8 cellular contexts compared by ENCODE assay signal in the genomic region with DNA sequence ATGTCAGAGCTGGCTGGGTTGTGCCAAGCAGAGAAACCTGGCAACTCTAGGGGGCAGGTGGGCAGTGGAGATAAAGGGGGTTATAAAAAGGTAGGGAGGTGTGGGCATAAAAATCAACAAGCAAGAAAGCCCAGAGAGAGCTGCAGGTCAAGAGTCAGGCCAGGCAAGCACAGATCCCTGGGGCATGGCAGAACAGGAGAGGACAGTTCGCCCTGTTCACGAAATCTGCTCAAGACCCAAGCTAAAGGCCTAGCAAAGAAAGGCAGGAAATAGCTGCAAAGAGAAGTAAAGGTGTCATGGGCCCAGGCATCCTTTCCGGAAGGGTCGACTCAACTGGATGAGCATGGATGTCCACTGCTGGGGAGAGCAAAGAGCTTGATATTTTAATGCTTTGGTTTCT. TPM values are rescaled to one million over a fixed set of nuclear protein-coding genes. Genes with fewer than 3 reads are reported as not detected.
DNase-seq lines count a peak whose midpoint lies in the region; ATAC-seq and TF ChIP-seq lines count a peak whose summit lies in the region.

No MANE protein-coding gene starts in this region.

- DNase-seq in GM12865 (ENCODE audit: low read depth) (peak; percentile 21), activated B cell treated with CpG ODN at 0.5 μM for 24 hours (no peak), fibroblast of villous mesenchyme (ENCODE audit: low read depth) (no peak), middle frontal gyrus (ENCODE audit: extremely low spot score, low spot score) (no peak), NCI-H2029 treated with DMSO at 0.1 percent for 48 hours (lab: John Stamatoyannopoulos, UW) (no peak)

- peak overlapping the region; percentile 89 for H3K4me3 Mint-ChIP-seq in activated B cell treated with CpG ODN at 0.5 μM for 24 hours

- intact Hi-C loops in activated B cell treated with CpG ODN at 0.5 μM for 24 hours (cut with micrococcal nuclease): loop anchor here (10.0 kb wide), 1 partner anchor 1859 kb away; no protein-coding TSS in a partner anchor

- CTCF ChIA-PET in activated B cell treated with CpG ODN at 0.5 μM for 24 hours (lab: Charles Lee): no interaction called here

- peak overlapping the region; percentile 92 for H3K27ac Mint-ChIP-seq in activated B cell treated with CpG ODN at 0.5 μM for 24 hours

- no peaks in the 10 kb centered on the region for H3K36me3 ChIP-seq in skeletal muscle satellite cell (ENCODE audit: insufficient read depth, low read length)

- no peaks in the 10 kb centered on the region for H3K27me3 Mint-ChIP-seq in activated B cell treated with CpG ODN at 0.5 μM for 24 hours

- peak overlapping the region; percentile 92 for H3K4me2 ChIP-seq in skeletal muscle satellite cell (ENCODE audit: low read length)

- H3K4me1 Mint-ChIP-seq in activated B cell treated with CpG ODN at 0.5 μM for 24 hours: peaks cover 72% of the 10 kb centered on the region

- no peak for TF ChIP-seq CTCF in GM12865 (IDR thresholded peaks at IDR 0.05; ENCODE audit: insufficient read depth, low read depth, low read length, missing control alignments)
- TF ChIP-seq CTCF in activated B cell treated with CpG ODN at 0.5 μM for 24 hours (IDR thresholded peaks at IDR 0.05): no peak
- no peak for TF ChIP-seq CTCF in fibroblast of villous mesenchyme (IDR thresholded peaks at IDR 0.05; ENCODE audit: insufficient read depth, low read depth, low read length)

- no peaks in the 10 kb centered on the region for H3K27me3 ChIP-seq in skeletal muscle satellite cell (ENCODE audit: control insufficient read depth, insufficient read depth, low read length)

- H3K36me3 Mint-ChIP-seq in activated B cell treated with CpG ODN at 0.5 μM for 24 hours (ENCODE audit: low read depth): peaks cover 16% of the 10 kb centered on the region

- no peak overlapping the region for H3K9ac ChIP-seq in skeletal muscle satellite cell (ENCODE audit: low read depth, low read length)

- no peaks in the 10 kb centered on the region for H3K9me3 ChIP-seq in skeletal muscle satellite cell (replicated peaks; ENCODE audit: low read length)

- POLR2A ChIA-PET in activated B cell treated with CpG ODN at 0.5 μM for 24 hours (lab: Charles Lee): interaction anchor here (1.2 kb wide), 1 partner anchor 208 kb away, joined by 4 read pairs; a partner anchor contains a TSS

- H3K4me1 ChIP-seq in skeletal muscle satellite cell (ENCODE audit: control insufficient read depth, insufficient read depth, low read length): peaks cover 43% of the 10 kb centered on the region

- H3K9me3 Mint-ChIP-seq in activated B cell treated with CpG ODN at 0.5 μM for 24 hours: no peaks in the 10 kb centered on the region

- H3K4me3 ChIP-seq in GM12865 (ENCODE audit: low read depth, low read length) (peak overlapping the region; percentile 95), fibroblast of villous mesenchyme (ENCODE audit: low read depth, low read length) (peak overlapping the region; percentile 76), skeletal muscle satellite cell (ENCODE audit: low read length) (peak overlapping the region; percentile 76)

- ATAC-seq in activated B cell treated with CpG ODN at 0.5 μM for 24 hours (ENCODE audit: low read depth) (no peak), HG03095 (IDR thresholded peaks at IDR 0.05; ENCODE audit: unreplicated experiment) (no peak)
- ATAC-seq in activated CD4-positive, CD25-positive, alpha-beta regulatory T cell treated with anti-CD3 and anti-CD28 coated beads, Interleukin-2, amount 50 U/mL, for 24 hours: no peak

RNA-seq across cellular contexts. Expression of a gene that starts 3.4 kb away (rescaled TPM):
- total RNA-seq in activated B cell treated with CpG ODN at 0.5 μM for 24 hours: 15.3 and 18.8 TPM in 2 replicates
- 70.5 and 120 TPM in 2 replicates for total RNA-seq in fibroblast of villous mesenchyme
- total RNA-seq in skeletal muscle satellite cell (2012; rRNA removed): 28.6 and 29.7 TPM in 2 replicates
